1 cellular context compared by ENCODE assay signal in the genomic region with DNA sequence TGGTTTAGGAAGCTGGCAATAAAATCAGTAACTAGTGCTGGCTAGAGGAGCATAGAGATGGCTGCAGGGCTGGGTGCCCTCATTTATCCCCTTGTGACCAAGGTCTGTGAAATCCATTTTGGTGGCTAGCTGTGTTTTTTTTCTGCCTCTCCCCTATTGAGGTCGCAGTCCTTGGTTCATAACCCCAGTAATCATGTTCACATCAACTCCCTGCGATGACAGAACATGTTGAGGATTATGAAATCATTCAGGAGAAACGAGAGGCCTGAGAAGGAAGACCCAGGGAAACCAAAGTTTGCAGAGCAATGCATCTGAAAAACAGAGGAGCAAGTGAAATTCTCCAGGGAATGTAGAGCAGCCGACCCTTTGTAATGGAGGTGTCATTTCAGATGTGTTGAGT.
TF ChIP-seq lines count a peak whose summit lies in the region.

No MANE protein-coding gene starts in this region.

TF ChIP-seq in HepG2, 621 proteins besides CTCF, POLR2A, EP300 and RAD21:
- TF ChIP-seq BCL6 (CRISPR knock-in tag; IDR thresholded peaks at IDR 0.05) (no peak), TMF1 (CRISPR knock-in tag; IDR thresholded peaks at IDR 0.05; ENCODE audit: low read depth) (no peak), FOXK2 (IDR thresholded peaks at IDR 0.05) (no peak), PTBP1 (IDR thresholded peaks at IDR 0.05; ENCODE audit: low read depth, low read length, poor library complexity, severe bottlenecking) (no peak), CENPT (CRISPR knock-in tag; IDR thresholded peaks at IDR 0.05; ENCODE audit: low read depth) (no peak), FOXJ3 (CRISPR knock-in tag; IDR thresholded peaks at IDR 0.05; ENCODE audit: borderline replicate concordance) (no peak), YY1 (IDR thresholded peaks at IDR 0.05; ENCODE audit: insufficient read depth, insufficient replicate concordance, low read depth, low read length) (no peak), NFIC (IDR thresholded peaks at IDR 0.05; ENCODE audit: low read length) (no peak)
- TF ChIP-seq, protein P1, sequence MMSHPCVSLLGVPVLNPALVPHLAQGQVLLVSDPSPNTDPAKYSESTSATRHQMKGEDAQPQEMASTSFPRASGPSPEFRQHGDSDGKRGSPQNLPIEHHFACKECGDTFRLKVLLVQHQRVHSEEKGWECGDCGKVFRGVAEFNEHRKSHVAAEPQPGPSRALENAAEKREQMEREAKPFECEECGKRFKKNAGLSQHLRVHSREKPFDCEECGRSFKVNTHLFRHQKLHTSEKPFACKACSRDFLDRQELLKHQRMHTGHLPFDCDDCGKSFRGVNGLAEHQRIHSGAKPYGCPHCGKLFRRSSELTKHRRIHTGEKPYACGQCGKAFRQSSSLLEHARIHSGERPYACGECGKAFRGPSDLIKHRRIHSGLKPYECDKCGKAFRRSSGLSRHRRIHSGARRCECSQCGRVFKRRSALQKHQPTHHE (CRISPR knock-in tag; IDR thresholded peaks at IDR 0.05; ENCODE audit: borderline replicate concordance), result no peak
- TF ChIP-seq, protein P2, sequence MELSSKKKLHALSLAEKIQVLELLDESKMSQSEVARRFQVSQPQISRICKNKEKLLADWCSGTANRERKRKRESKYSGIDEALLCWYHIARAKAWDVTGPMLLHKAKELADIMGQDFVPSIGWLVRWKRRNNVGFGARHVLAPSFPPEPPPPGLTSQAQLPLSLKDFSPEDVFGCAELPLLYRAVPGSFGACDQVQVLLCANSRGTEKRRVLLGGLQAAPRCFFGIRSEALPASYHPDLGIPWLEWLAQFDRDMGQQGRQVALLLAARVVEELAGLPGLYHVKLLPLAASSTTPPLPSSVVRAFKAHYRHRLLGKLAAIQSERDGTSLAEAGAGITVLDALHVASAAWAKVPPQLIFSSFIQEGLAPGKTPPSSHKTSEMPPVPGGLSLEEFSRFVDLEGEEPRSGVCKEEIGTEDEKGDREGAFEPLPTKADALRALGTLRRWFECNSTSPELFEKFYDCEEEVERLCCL (CRISPR knock-in tag; IDR thresholded peaks at IDR 0.05; ENCODE audit: borderline replicate concordance), result no peak
TF ChIP-seq in HepG2: peak in this region for 0.
